In genomic region chr16:88500255-88500661, GRCh38 we compare ENCODE assay signal across 13 cellular contexts.
"Had no signal": no experiment of that assay in that cellular context is flagged by ENCODE, and none has a peak within 500 bp of the region (broad histone marks: within the 10 kb centered on the region; RNA-seq: fewer than 3 reads in every experiment).

No MANE protein-coding gene starts in this region.

- H3K9me3 Mint-ChIP-seq: activated naive CD4-positive, alpha-beta T cell treated with anti-CD3 and anti-CD28 coated beads, Interleukin-2, amount 10 ng/mL, durations not matched to agents 7 days and 5 days; activated T-helper 17 cell treated with anti-CD3 and anti-CD28 coated beads, Interleukin-2, amount 50 U/mL, for 72 hours; stimulated activated naive CD8-positive, alpha-beta T cell treated with anti-CD3 and anti-CD28 coated beads, Interleukin-15, amount 100 ng/mL, for 72 hours had no signal

- H3K9me3 ChIP-seq: esophagus muscularis mucosa, left lung, thoracic aorta had no signal

- H3K36me3 Mint-ChIP-seq: activated naive CD4-positive, alpha-beta T cell treated with anti-CD3 and anti-CD28 coated beads, Interleukin-2, amount 10 ng/mL, durations not matched to agents 7 days and 5 days had no signal

- H3K27ac Mint-ChIP-seq: activated naive CD4-positive, alpha-beta T cell treated with anti-CD3 and anti-CD28 coated beads, Interleukin-2, amount 10 ng/mL, durations not matched to agents 7 days and 5 days; activated T-helper 17 cell treated with anti-CD3 and anti-CD28 coated beads, Interleukin-2, amount 50 U/mL, for 72 hours had no signal

- DNase-seq: activated CD4-positive, alpha-beta T cell treated with anti-CD3 and anti-CD28 coated beads, Interleukin-2, amount 50 U/mL, for 1 hour; activated naive CD4-positive, alpha-beta T cell treated with anti-CD3 and anti-CD28 coated beads, Interleukin-2, amount 10 ng/mL, durations not matched to agents 7 days and 5 days; activated T-cell treated with anti-CD3 and anti-CD28 coated beads for 4 hours; cerebellar nuclear complex; left lung; posterior cingulate gyrus; stimulated activated CD4-positive, alpha-beta T cell treated with anti-CD3 and anti-CD28 coated beads, Interleukin-4, amount 100 ng/mL, for 1 hour; stimulated activated CD8-positive, alpha-beta memory T cell treated with anti-CD3 and anti-CD28 coated beads, Interleukin-4, amount 100 ng/mL, for 48 hours; stimulated activated naive CD8-positive, alpha-beta T cell treated with anti-CD3 and anti-CD28 coated beads, Interleukin-15, amount 100 ng/mL, for 72 hours had no signal

- H3K36me3 ChIP-seq: esophagus muscularis mucosa, left lung, thoracic aorta had no signal

- H3K27me3 Mint-ChIP-seq: activated naive CD4-positive, alpha-beta T cell treated with anti-CD3 and anti-CD28 coated beads, Interleukin-2, amount 10 ng/mL, durations not matched to agents 7 days and 5 days; activated T-helper 17 cell treated with anti-CD3 and anti-CD28 coated beads, Interleukin-2, amount 50 U/mL, for 72 hours; stimulated activated naive CD8-positive, alpha-beta T cell treated with anti-CD3 and anti-CD28 coated beads, Interleukin-15, amount 100 ng/mL, for 72 hours had no signal

- H3K4me3 Mint-ChIP-seq: activated naive CD4-positive, alpha-beta T cell treated with anti-CD3 and anti-CD28 coated beads, Interleukin-2, amount 10 ng/mL, durations not matched to agents 7 days and 5 days; activated T-helper 17 cell treated with anti-CD3 and anti-CD28 coated beads, Interleukin-2, amount 50 U/mL, for 72 hours; stimulated activated naive CD8-positive, alpha-beta T cell treated with anti-CD3 and anti-CD28 coated beads, Interleukin-15, amount 100 ng/mL, for 72 hours had no signal

- H3K27ac ChIP-seq: esophagus muscularis mucosa, left lung, thoracic aorta had no signal

- H3K4me1 Mint-ChIP-seq: activated naive CD4-positive, alpha-beta T cell treated with anti-CD3 and anti-CD28 coated beads, Interleukin-2, amount 10 ng/mL, durations not matched to agents 7 days and 5 days; activated T-helper 17 cell treated with anti-CD3 and anti-CD28 coated beads, Interleukin-2, amount 50 U/mL, for 72 hours had no signal

- ATAC-seq: activated T-helper 17 cell treated with anti-CD3 and anti-CD28 coated beads, Interleukin-2, amount 50 U/mL, for 72 hours; sciatic nerve; stimulated activated naive CD8-positive, alpha-beta T cell treated with anti-CD3 and anti-CD28 coated beads, Interleukin-15, amount 100 ng/mL, for 72 hours had no signal

- H3K4me3 ChIP-seq: esophagus muscularis mucosa, left lung, thoracic aorta had no signal
